ENCODE assay signal across 23 cellular contexts in the genomic region with DNA sequence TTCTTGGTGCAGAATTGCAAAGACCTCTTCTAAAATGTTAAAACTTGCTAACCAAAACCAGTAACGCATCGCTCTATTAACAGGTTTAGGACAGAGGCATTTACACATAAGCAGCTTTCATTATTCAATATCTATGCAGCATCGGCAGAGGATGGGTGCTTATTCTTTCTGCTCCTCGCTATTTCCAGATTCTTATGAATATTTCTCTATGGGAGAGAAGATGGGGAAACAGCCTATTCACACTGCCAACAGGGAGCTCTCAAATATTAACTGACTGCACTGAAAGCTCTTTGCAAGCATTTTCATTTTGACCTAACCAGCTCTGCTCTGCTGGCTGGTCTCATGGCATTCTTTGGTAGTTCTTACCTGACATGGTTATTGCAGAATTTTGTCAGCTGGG. TPM values are rescaled to one million over a fixed set of nuclear protein-coding genes. Genes with fewer than 3 reads are reported as not detected.
DNase-seq lines count a peak whose midpoint lies in the region; ATAC-seq and TF ChIP-seq lines count a peak whose summit lies in the region.
"Had no signal": no experiment of that assay in that cellular context is flagged by ENCODE, and none has a peak within 500 bp of the region (broad histone marks: within the 10 kb centered on the region; RNA-seq: fewer than 3 reads in every experiment).

No MANE protein-coding gene starts in this region.

- H3K36me3 Mint-ChIP-seq in activated B cell treated with CpG ODN at 0.5 μM for 24 hours (ENCODE audit: low read depth), result peaks cover 7% of the 10 kb centered on the region
- H3K36me3 Mint-ChIP-seq in naive thymus-derived CD8-positive, alpha-beta T cell, result peaks cover 4 to 40% (median 11%) of the 10 kb centered on the region in 3 donors

- ATAC-seq in activated B cell treated with CpG ODN at 0.5 μM for 24 hours (ENCODE audit: low read depth) (no peak), HG03354 (IDR thresholded peaks at IDR 0.05; ENCODE audit: poor library complexity, severe bottlenecking, unreplicated experiment) (no peak)
- no peak for ATAC-seq in naive thymus-derived CD8-positive, alpha-beta T cell

- H3K9ac ChIP-seq in BLaER1 treated with 17β-estradiol and CSF1 and Interleukin-3, amounts not matched to agents 10 nM and 100 nM, result no peak overlapping the region

- POLR2A ChIA-PET in activated B cell treated with CpG ODN at 0.5 μM for 24 hours (lab: Charles Lee), result interaction anchor here (3.3 to 4.3 kb wide), 2 partner anchors 11 to 30 kb away, joined by 20 to 72 read pairs; partner anchors contain the start of gene ATP8A1
- POLR2A ChIA-PET in naive thymus-derived CD8-positive, alpha-beta T cell (lab: Charles Lee), result interaction anchor here (0.7 to 8.3 kb wide), 3 partner anchors 25 to 42 kb away, joined by 3 to 120 read pairs (median 3); partner anchors contain the start of gene ATP8A1

- CTCF ChIA-PET in activated B cell treated with CpG ODN at 0.5 μM for 24 hours (lab: Charles Lee), result interaction anchor here (1.3 to 2.4 kb wide), 2 partner anchors 11 to 31 kb away, joined by 4 to 7 read pairs; partner anchors contain the start of gene ATP8A1

- peaks cover 0 to 20% (median 7%) of the 10 kb centered on the region in 11 experiments; a peak in 9 of 22 replicates for H3K36me3 ChIP-seq in BLaER1 treated with 17β-estradiol and CSF1 and Interleukin-3, amounts not matched to agents 10 nM and 100 nM
- H3K36me3 ChIP-seq: brain microvascular endothelial cell had no signal

- H3K9me3 Mint-ChIP-seq in activated B cell treated with CpG ODN at 0.5 μM for 24 hours, result peaks cover 4% of the 10 kb centered on the region
- H3K9me3 Mint-ChIP-seq in naive thymus-derived CD8-positive, alpha-beta T cell, result peaks cover 0 to 2% (median 0%) of the 10 kb centered on the region in 9 donors
- H3K9me3 Mint-ChIP-seq: nephron progenitor cell had no signal

- H3K4me3 ChIP-seq in BLaER1 treated with 17β-estradiol and CSF1 and Interleukin-3, amounts not matched to agents 10 nM and 100 nM, result no peak overlapping the region
- peak overlapping the region; percentile 30 for H3K4me3 ChIP-seq in GM12875 (ENCODE audit: low read depth, low read length)
- no peak overlapping the region for H3K4me3 ChIP-seq in lower leg skin (ENCODE audit: low read depth, poor library complexity, severe bottlenecking)
- H3K4me3 ChIP-seq: smooth muscle cell had no signal

- H3K27ac Mint-ChIP-seq in activated B cell treated with CpG ODN at 0.5 μM for 24 hours, result peak overlapping the region; percentile 95
- H3K27ac Mint-ChIP-seq in naive thymus-derived CD8-positive, alpha-beta T cell, result peak overlapping the region; percentile 94 to 100 (median 98)
- H3K27ac Mint-ChIP-seq: activated naive CD8-positive, alpha-beta T cell treated with anti-CD3 and anti-CD28 coated beads, Interleukin-2, amount 10 ng/mL, durations not matched to agents 7 days and 5 days; H9; nephron progenitor cell; progenitor cell of endocrine pancreas had no signal

- TF ChIP-seq CTCF in GM12875 (IDR thresholded peaks at IDR 0.05; ENCODE audit: borderline replicate concordance, insufficient read depth, low read depth, low read length) (no peak), activated B cell treated with CpG ODN at 0.5 μM for 24 hours (IDR thresholded peaks at IDR 0.05) (no peak), lower leg skin (IDR thresholded peaks at IDR 0.05) (no peak)

- no peaks in the 10 kb centered on the region for H4K20me1 ChIP-seq in BLaER1 treated with 17β-estradiol and CSF1 and Interleukin-3, amounts not matched to agents 10 nM and 100 nM

- no peak for TF ChIP-seq POLR2A in lower leg skin (IDR thresholded peaks at IDR 0.05)

- peak overlapping the region in 7 of 11 experiments; percentile 10 to 84 (median 64); a peak in 10 of 22 replicates for H3K4me2 ChIP-seq in BLaER1 treated with 17β-estradiol and CSF1 and Interleukin-3, amounts not matched to agents 10 nM and 100 nM
- H3K4me2 ChIP-seq: smooth muscle cell had no signal

- no peak for DNase-seq in activated B cell treated with CpG ODN at 0.5 μM for 24 hours
- no peak for DNase-seq in naive thymus-derived CD8-positive, alpha-beta T cell
- DNase-seq in lower leg skin (ENCODE audit: low spot score in 2 of 2), result no peak
- DNase-seq in NCI-H1417 (lab: John Stamatoyannopoulos, UW), result no peak
- DNase-seq in OCI-M2 (lab: John Stamatoyannopoulos, UW; ENCODE audit: unreplicated experiment), result no peak
- DNase-seq: activated naive CD8-positive, alpha-beta T cell treated with anti-CD3 and anti-CD28 coated beads, Interleukin-2, amount 10 ng/mL, durations not matched to agents 7 days and 5 days; brain microvascular endothelial cell; DND-41; foreskin fibroblast; H9; kidney; mesendoderm; NCI-H1105; NCI-H526 treated with DMSO at 0.1 percent for 48 hours; nephron progenitor cell; SHP77; stimulated activated CD4-positive, alpha-beta T cell treated with anti-CD3 and anti-CD28 coated beads, Interleukin-4, amount 100 ng/mL, for 4 hours had no signal

- intact Hi-C loops in activated B cell treated with CpG ODN at 0.5 μM for 24 hours (cut with micrococcal nuclease), result loop anchor here (2.0 kb wide), 2 partner anchors 26 to 58 kb away; no protein-coding TSS in a partner anchor
- intact Hi-C loops in lower leg skin (cut with DNase I; ENCODE audit: low total_unique reads), result no loop called here

- peak overlapping the region; percentile 74 for H3K4me3 Mint-ChIP-seq in activated B cell treated with CpG ODN at 0.5 μM for 24 hours
- H3K4me3 Mint-ChIP-seq in naive thymus-derived CD8-positive, alpha-beta T cell, result peak overlapping the region; percentile 48 to 88 (median 82)
- H3K4me3 Mint-ChIP-seq: activated naive CD8-positive, alpha-beta T cell treated with anti-CD3 and anti-CD28 coated beads, Interleukin-2, amount 10 ng/mL, durations not matched to agents 7 days and 5 days; H9; nephron progenitor cell had no signal

- H3K9me3 ChIP-seq in BLaER1 treated with 17β-estradiol and CSF1 and Interleukin-3, amounts not matched to agents 10 nM and 100 nM (replicated peaks in 1 of 11), result peaks cover 0 to 13% (median 7%) of the 10 kb centered on the region in 11 experiments; a peak in 10 of 22 replicates

- no peaks in the 10 kb centered on the region for H3K27me3 Mint-ChIP-seq in activated B cell treated with CpG ODN at 0.5 μM for 24 hours
- H3K27me3 Mint-ChIP-seq in naive thymus-derived CD8-positive, alpha-beta T cell, result no peaks in the 10 kb centered on the region
- H3K27me3 Mint-ChIP-seq: activated naive CD8-positive, alpha-beta T cell treated with anti-CD3 and anti-CD28 coated beads, Interleukin-2, amount 10 ng/mL, durations not matched to agents 7 days and 5 days; progenitor cell of endocrine pancreas had no signal

- WGBS in lower leg skin, 2 donors, result 93 to 95% methylated on average over 4 of the region's 4 CpGs

- peaks cover 81% of the 10 kb centered on the region for H3K4me1 Mint-ChIP-seq in activated B cell treated with CpG ODN at 0.5 μM for 24 hours
- H3K4me1 Mint-ChIP-seq in naive thymus-derived CD8-positive, alpha-beta T cell, result peaks cover 41 to 86% (median 74%) of the 10 kb centered on the region in 4 donors

- peaks cover 6 to 36% (median 29%) of the 10 kb centered on the region in 10 experiments; a peak in 18 of 20 replicates for H3K4me1 ChIP-seq in BLaER1 treated with 17β-estradiol and CSF1 and Interleukin-3, amounts not matched to agents 10 nM and 100 nM

- no peaks in the 10 kb centered on the region for H3K27me3 ChIP-seq in BLaER1 treated with 17β-estradiol and CSF1 and Interleukin-3, amounts not matched to agents 10 nM and 100 nM
- H3K27me3 ChIP-seq: brain microvascular endothelial cell had no signal

- H3K27ac ChIP-seq in BLaER1 treated with 17β-estradiol and CSF1 and Interleukin-3, amounts not matched to agents 10 nM and 100 nM, result no peak overlapping the region
- H3K27ac ChIP-seq: brain microvascular endothelial cell, VCaP had no signal

RNA-seq across cellular contexts. Expression of gene ATP8A1, which starts 30.3 kb away (rescaled TPM):
- 27.9 and 35.6 TPM in 2 replicates for total RNA-seq in activated B cell treated with CpG ODN at 0.5 μM for 24 hours
- total RNA-seq in naive thymus-derived CD8-positive, alpha-beta T cell, result 100 to 1,000 TPM; 106 to 117 TPM
- polyA plus RNA-seq in naive thymus-derived CD8-positive, alpha-beta T cell, result 10 to 100 TPM; 17.5 to 31.1 (median 20.5) TPM
- 10 to 100 TPM in 1 of 4 donors, 1 to 10 TPM in 3; 4.9 to 13.8 (median 5.2) TPM for total RNA-seq in lower leg skin
- polyA plus RNA-seq: smooth muscle cell had no signal
